Comparison of ENCODE assay signal across 9 cellular contexts in the genomic region with DNA sequence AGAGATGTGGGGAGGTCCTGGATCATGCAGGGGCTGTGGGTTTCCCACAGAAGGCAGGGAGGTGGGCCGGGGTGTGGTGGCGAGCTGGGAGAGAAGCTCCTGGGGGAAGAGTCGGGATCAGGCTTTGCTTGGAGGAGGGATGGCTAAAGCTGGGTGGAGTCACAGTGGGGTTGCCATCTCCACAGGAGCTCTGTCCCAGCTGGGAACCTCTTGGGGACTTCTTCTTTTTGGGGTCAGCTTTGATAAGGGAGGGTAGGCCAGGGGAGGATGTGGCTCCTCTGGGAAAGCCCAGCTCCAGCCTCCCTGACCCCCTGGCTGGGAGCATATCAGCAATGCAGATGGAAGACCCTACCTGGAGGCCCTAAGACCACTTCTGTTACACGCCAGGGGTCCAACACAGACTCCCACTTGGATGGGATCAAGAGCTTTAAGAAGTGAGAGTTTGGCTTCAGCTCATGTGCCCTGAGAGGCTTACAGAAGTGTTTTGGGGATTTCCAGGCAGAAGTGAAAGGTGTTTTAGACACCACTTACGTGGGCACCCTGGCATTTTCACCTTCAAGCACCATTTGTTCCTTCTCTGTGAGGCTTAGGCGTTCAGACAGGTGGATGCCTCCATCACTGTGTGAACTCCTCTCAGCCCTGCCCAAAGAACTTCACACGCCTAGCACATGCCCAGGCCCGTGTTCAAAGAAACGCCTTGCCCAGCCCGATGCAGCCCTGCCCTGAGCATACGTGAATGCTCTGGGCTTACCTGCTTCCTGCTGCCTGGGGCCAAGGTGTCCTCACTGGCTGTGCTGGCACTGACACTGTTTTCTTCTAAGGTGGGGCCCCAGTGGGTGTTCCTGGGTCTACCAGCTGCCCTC. TPM values are rescaled to one million over a fixed set of nuclear protein-coding genes. Genes with fewer than 3 reads are reported as not detected.
DNase-seq lines count a peak whose midpoint lies in the region; ATAC-seq and TF ChIP-seq lines count a peak whose summit lies in the region.
"Had no signal": no experiment of that assay in that cellular context is flagged by ENCODE, and none has a peak within 500 bp of the region (broad histone marks: within the 10 kb centered on the region; RNA-seq: fewer than 3 reads in every experiment).

No MANE protein-coding gene starts in this region.

- DNase-seq in GM10266 (ENCODE audit: extremely low spot score) (peak; percentile 51), RWPE1 (ENCODE audit: low spot score) (peak; percentile 77), mucosa of gallbladder (ENCODE audit: low spot score) (peak; percentile 58), COLO668 (lab: John Stamatoyannopoulos, UW; ENCODE audit: unreplicated experiment) (no peak), foreskin fibroblast (no peak), HUDEP-2 (lab: John Stamatoyannopoulos, UW; ENCODE audit: unreplicated experiment in 76 of 76) (no peak), SKM-1 (lab: John Stamatoyannopoulos, UW; ENCODE audit: unreplicated experiment) (no peak)
- DNase-seq: NCI-H1930 had no signal

- peak overlapping the region; percentile 82 for H3K27ac ChIP-seq in RWPE1

- no peak for TF ChIP-seq CTCF in GM10266 (IDR thresholded peaks at IDR 0.05; ENCODE audit: control insufficient read depth, insufficient read depth, low read depth, missing control alignments)
- no peak for TF ChIP-seq CTCF in RWPE1 (conservative IDR thresholded peaks at IDR 0.05; ENCODE audit: low read depth)
- no peak for TF ChIP-seq CTCF in foreskin fibroblast (IDR thresholded peaks at IDR 0.05; ENCODE audit: low read depth, low read length)

- no peak overlapping the region for H3K4me3 ChIP-seq in foreskin fibroblast (ENCODE audit: low read depth in 1 of 2, low read length in 2 of 2)

- CTCF ChIA-PET in RWPE1 (lab: Yijun Ruan, JAX) = interaction anchor here (0.6 to 2.2 kb wide), 3 partner anchors 37 to 83 kb away, joined by 3 to 8 read pairs (median 6); a partner anchor contains a TSS

- peak; percentile 55 for ATAC-seq in GM21717 (IDR thresholded peaks at IDR 0.05; ENCODE audit: unreplicated experiment)

- POLR2A ChIA-PET in RWPE1 (lab: Yijun Ruan, JAX; ENCODE audit: low non-redundant PET) = interaction anchor here (0.6 to 1.2 kb wide), 3 partner anchors 52 to 1689 kb away, joined by 3 to 8 read pairs (median 3); a partner anchor contains a TSS

RNA-seq across cellular contexts. Expression of a gene that starts 33.7 kb away (rescaled TPM):
- total RNA-seq in mucosa of gallbladder = 17.6 TPM

RNA-seq across cellular contexts. Expression of a gene that starts 52.2 kb away (rescaled TPM):
- 45.1 TPM for total RNA-seq in mucosa of gallbladder

Comparison
In these comparisons a context has a peak if more than half of its experiments do, and no peak if none do; other contexts are left out.
1. DNase-seq: peak in GM10266 (single experiment), RWPE1 (single experiment) and mucosa of gallbladder (single experiment); none in COLO668 (single experiment), foreskin fibroblast (0 of 2), HUDEP-2 (0 of 76) and SKM-1 (single experiment).